Comparison of ENCODE assay signal across 10 cellular contexts in genomic region chr1:101247404-101248287, GRCh38. TPM values are rescaled to one million over a fixed set of nuclear protein-coding genes. Genes with fewer than 3 reads are reported as not detected.
DNase-seq lines count a peak whose midpoint lies in the region; ATAC-seq, FAIRE-seq and TF ChIP-seq lines count a peak whose summit lies in the region.
"Had no signal": no experiment of that assay in that cellular context is flagged by ENCODE, and none has a peak within 500 bp of the region (broad histone marks: within the 10 kb centered on the region; RNA-seq: fewer than 3 reads in every experiment).

No MANE protein-coding gene starts in this region.

- no peak overlapping the region for H3K4me3 ChIP-seq in K562
- H3K4me3 ChIP-seq: SJSA1 had no signal

- H3K27me3 ChIP-seq in K562 (ENCODE audit: control insufficient read depth in 2 of 2, insufficient read depth in 2 of 2, low read length in 2 of 2): no peaks in the 10 kb centered on the region
- H3K27me3 ChIP-seq: SJSA1 had no signal

- H3K4me1 ChIP-seq in K562 (replicated peaks in 1 of 2; ENCODE audit: control insufficient read depth in 2 of 2, insufficient read depth in 2 of 2, low read length in 2 of 2): peaks cover 0 to under 1% of the 10 kb centered on the region in 2 experiments; a peak in 2 of 5 replicates
- H3K4me1 ChIP-seq: SJSA1 had no signal

- POLR2A ChIA-PET in K562 (lab: Yijun Ruan, JAX): no interaction called here

- no peaks in the 10 kb centered on the region for H4K20me1 ChIP-seq in K562 (replicated peaks; ENCODE audit: control insufficient read depth, insufficient read depth, low read length)

- intact Hi-C loops in K562 (cut with micrococcal nuclease): no loop called here

- peak overlapping the region; percentile 43; the same call in 1 of the 2 replicates for H2AFZ ChIP-seq in K562 (ENCODE audit: low read depth, low read length)

- H3K36me3 ChIP-seq in K562 (ENCODE audit: control insufficient read depth, insufficient read depth, low read length): no peaks in the 10 kb centered on the region

- no peaks in the 10 kb centered on the region for H3K9me3 ChIP-seq in K562 (replicated peaks; ENCODE audit: control insufficient read depth, insufficient read depth, low read depth, low read length)
- H3K9me3 ChIP-seq: SJSA1 had no signal

- 10% methylated on average over 6 of the region's 6 CpGs for WGBS in K562 (ENCODE audit: insufficient coverage, low coverage, missing lambda C conversion rate)

- ATAC-seq in GM21360 (IDR thresholded peaks at IDR 0.05; ENCODE audit: unreplicated experiment): peak; percentile 94
- ATAC-seq in HG03108 (IDR thresholded peaks at IDR 0.05; ENCODE audit: unreplicated experiment): peak; percentile 96
- no peak for ATAC-seq in K562

- no TSS peak for BruUV-seq in K562 (replicated peaks; lab: Mats Ljungman, UMichigan)

- H3K4me2 ChIP-seq in K562 (ENCODE audit: insufficient read depth, low read length): no peak overlapping the region

- DNase-seq in GM13977 (ENCODE audit: low spot score) (peak; percentile 59), K562 (ENCODE audit: extremely low read depth in 1 of 4, low spot score in 3 of 4) (no peak), middle frontal gyrus (ENCODE audit: extremely low spot score, low spot score) (no peak), NCI-H2171 treated with DMSO at 0.1 percent for 48 hours (lab: John Stamatoyannopoulos, UW) (no peak), OCI-M1 (lab: John Stamatoyannopoulos, UW) (no peak), NCI-H146 treated with DMSO at 0.1 percent for 48 hours (lab: John Stamatoyannopoulos, UW; ENCODE audit: unreplicated experiment) (no peak)
- DNase-seq: activated naive CD4-positive, alpha-beta T cell treated with Interleukin-2 at 50 U/mL for 16 hours had no signal

- in situ Hi-C loops in GM13977 (cut with MboI; ENCODE audit: low pct_unique_long_range_greater_than_20kb, low sequenced_read_pairs, unreplicated experiment) (no loop called here), K562 (cut with MboI) (no loop called here)

- no peak overlapping the region for H3K9ac ChIP-seq in K562 (ENCODE audit: insufficient read depth in 1 of 2, low read depth in 2 of 2, low read length in 2 of 2)

- CTCF ChIA-PET in K562 (lab: Yijun Ruan, JAX; ENCODE audit: low intra/inter-chr PET ratio): interaction anchor here (0.6 kb wide), 1 partner anchor 913 kb away, joined by 3 read pairs; no protein-coding TSS in a partner anchor

- no peaks in the 10 kb centered on the region for H3K9me1 ChIP-seq in K562 (ENCODE audit: control insufficient read depth, insufficient read depth, low read length)

- H3K27ac ChIP-seq in K562 (ENCODE audit: extremely low read depth, low read depth, low read length): no peak overlapping the region
- H3K27ac ChIP-seq: SJSA1 had no signal

- no peak for FAIRE-seq in K562 (lab: Jason Lieb, UNC)

- TF ChIP-seq CTCF in GM13977 (IDR thresholded peaks at IDR 0.05; ENCODE audit: extremely low read depth, insufficient read depth, missing control alignments) (no peak), K562 (IDR thresholded peaks at IDR 0.05 in 2 of 3, conservative IDR thresholded peaks at IDR 0.05 in 1 of 3; ENCODE audit: insufficient read depth in 2 of 3, low read depth in 1 of 3, low read length in 3 of 3) (no peak)

- no peaks in the 10 kb centered on the region for H3K79me2 ChIP-seq in K562 (ENCODE audit: control insufficient read depth, insufficient read depth, low read length)

- TF ChIP-seq POLR2A in K562 (conservative IDR thresholded peaks at IDR 0.05): no peak

- TF ChIP-seq RAD21 in K562 (CRISPR knock-in tag; conservative IDR thresholded peaks at IDR 0.05 in 1 of 2, IDR thresholded peaks at IDR 0.05 in 1 of 2): no peak

- no peak for TF ChIP-seq EP300 in K562 (IDR thresholded peaks at IDR 0.05; ENCODE audit: low read length)

TF ChIP-seq in K562, 482 proteins besides CTCF, POLR2A, EP300 and RAD21:
- TF ChIP-seq CEBPG (CRISPR knock-in tag; IDR thresholded peaks at IDR 0.05): no peak
- TF ChIP-seq CEBPG (tag; conservative IDR thresholded peaks at IDR 0.05 in 1 of 2, IDR thresholded peaks at IDR 0.05 in 1 of 2): no peak
- no peak for TF ChIP-seq XRCC3 (IDR thresholded peaks at IDR 0.05)
- TF ChIP-seq ETV5 (CRISPR knock-in tag; IDR thresholded peaks at IDR 0.05; ENCODE audit: low read depth): no peak
- no peak for TF ChIP-seq ZHX1 (conservative IDR thresholded peaks at IDR 0.05; ENCODE audit: low read length)
- no peak for TF ChIP-seq ADNP (tag; IDR thresholded peaks at IDR 0.05)
- TF ChIP-seq, protein P1, sequence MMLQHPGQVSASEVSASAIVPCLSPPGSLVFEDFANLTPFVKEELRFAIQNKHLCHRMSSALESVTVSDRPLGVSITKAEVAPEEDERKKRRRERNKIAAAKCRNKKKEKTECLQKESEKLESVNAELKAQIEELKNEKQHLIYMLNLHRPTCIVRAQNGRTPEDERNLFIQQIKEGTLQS (IDR thresholded peaks at IDR 0.05): no peak
- TF ChIP-seq, protein P1 (CRISPR knock-in tag; conservative IDR thresholded peaks at IDR 0.05): no peak
- TF ChIP-seq, protein P2, sequence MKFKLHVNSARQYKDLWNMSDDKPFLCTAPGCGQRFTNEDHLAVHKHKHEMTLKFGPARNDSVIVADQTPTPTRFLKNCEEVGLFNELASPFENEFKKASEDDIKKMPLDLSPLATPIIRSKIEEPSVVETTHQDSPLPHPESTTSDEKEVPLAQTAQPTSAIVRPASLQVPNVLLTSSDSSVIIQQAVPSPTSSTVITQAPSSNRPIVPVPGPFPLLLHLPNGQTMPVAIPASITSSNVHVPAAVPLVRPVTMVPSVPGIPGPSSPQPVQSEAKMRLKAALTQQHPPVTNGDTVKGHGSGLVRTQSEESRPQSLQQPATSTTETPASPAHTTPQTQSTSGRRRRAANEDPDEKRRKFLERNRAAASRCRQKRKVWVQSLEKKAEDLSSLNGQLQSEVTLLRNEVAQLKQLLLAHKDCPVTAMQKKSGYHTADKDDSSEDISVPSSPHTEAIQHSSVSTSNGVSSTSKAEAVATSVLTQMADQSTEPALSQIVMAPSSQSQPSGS (CRISPR knock-in tag; IDR thresholded peaks at IDR 0.05): no peak
- TF ChIP-seq SMC3 (conservative IDR thresholded peaks at IDR 0.05; ENCODE audit: insufficient read depth, low read depth, low read length): no peak
- no peak for TF ChIP-seq ESRRA (IDR thresholded peaks at IDR 0.05; ENCODE audit: borderline replicate concordance, low read depth)
- TF ChIP-seq CCAR2 (IDR thresholded peaks at IDR 0.05; ENCODE audit: low read depth, low read length): no peak
- no peak for TF ChIP-seq BDP1 (IDR thresholded peaks at IDR 0.05; ENCODE audit: insufficient read depth, insufficient read length)
- TF ChIP-seq ZNF140 (CRISPR knock-in tag; IDR thresholded peaks at IDR 0.05): no peak
- TF ChIP-seq GABPB2 (CRISPR knock-in tag; conservative IDR thresholded peaks at IDR 0.05): no peak

RNA-seq across cellular contexts. Expression of gene S1PR1, which starts 10.8 kb away (rescaled TPM):
- 0.93 and 1.5 TPM in 2 replicates for total RNA-seq in K562 (2011; cell fraction: chromatin; rRNA removed; ENCODE audit: low replicate concordance)
- 0.92 and 1.3 TPM in 2 replicates for total RNA-seq in K562 (2011; cell fraction: nucleolus; rRNA removed)
- total RNA-seq in K562 (2011; cell fraction: nucleoplasm; rRNA removed): 0.61 and 0.73 TPM in 2 replicates
- total RNA-seq in K562 (2014; rRNA removed): 0.36 and 0.41 TPM in 2 replicates
- total RNA-seq in K562 (2014; rRNA removed; fragmentation: Illumina TruSeq; extraction: Trizol): 0.29 and 0.32 TPM in 2 replicates
- 1.2 TPM in 2 replicates for total RNA-seq in K562 (2015; rRNA removed; fragmentation: Illumina TruSeq; extraction: Trizol)
- 0.73 and 1.1 TPM in 2 replicates for total RNA-seq in K562 (2021)
- 0.85 and 1.0 TPM in 2 replicates for polyA plus RNA-seq in K562 (2011; rRNA removed)
- polyA plus RNA-seq in K562 (2011; cell fraction: cytosol; rRNA removed): 1.4 and 1.7 TPM in 2 replicates
- polyA plus RNA-seq in K562 (2011; cell fraction: nucleus; rRNA removed): 2.9 and 4.5 TPM in 2 replicates
- polyA plus RNA-seq in K562 (2012): 1.6 and 1.9 TPM in 2 replicates
- polyA plus RNA-seq in K562 (2014; fragmentation: Illumina TruSeq; extraction: Trizol): 0.43 and 0.54 TPM in 2 replicates
- polyA plus RNA-seq in K562 (2014; fragmentation: Nextera tagmentation; extraction: Ambion mirVana): under 1 TPM; 0.22 to 0.51 TPM
- 0.32 and 0.34 TPM in 2 replicates for polyA plus RNA-seq in K562 (2014; rRNA removed)
- 1.7 TPM in 2 replicates for polyA minus RNA-seq in K562 (2011; rRNA and poly(A)+ RNA removed)
- 0.95 TPM in 1 of 2 replicates, not detected in the other for polyA minus RNA-seq in K562 (2011; cell fraction: cytosol; rRNA and poly(A)+ RNA removed)
- 2.7 and 3.4 TPM in 2 replicates for polyA minus RNA-seq in K562 (2011; cell fraction: nucleus; rRNA and poly(A)+ RNA removed)
